In the genomic region with DNA sequence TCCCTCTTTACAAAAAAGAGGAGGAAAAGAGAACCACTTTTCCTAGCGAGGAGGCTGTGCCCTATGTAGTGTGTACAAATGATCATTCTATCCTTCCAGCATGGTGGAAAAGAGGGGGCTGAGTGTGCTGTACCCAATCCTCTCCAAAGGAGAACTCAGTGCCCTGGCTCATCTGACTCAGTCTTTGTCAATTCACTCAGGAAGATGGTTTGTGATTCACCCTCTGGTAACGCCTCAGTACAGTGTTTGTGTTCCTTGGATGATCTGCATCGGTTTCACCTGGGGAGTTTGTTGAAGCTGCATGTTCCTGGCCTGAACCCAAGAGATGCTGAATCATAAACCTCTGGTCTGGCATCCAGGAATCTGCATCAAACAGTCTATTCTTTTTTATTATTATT, we compare ENCODE assay signal across 9 cellular contexts. TPM values are rescaled to one million over a fixed set of nuclear protein-coding genes. Genes with fewer than 3 reads are reported as not detected.
DNase-seq lines count a peak whose midpoint lies in the region; ATAC-seq and TF ChIP-seq lines count a peak whose summit lies in the region.
"Had no signal": no experiment of that assay in that cellular context is flagged by ENCODE, and none has a peak within 500 bp of the region (broad histone marks: within the 10 kb centered on the region; RNA-seq: fewer than 3 reads in every experiment).

No MANE protein-coding gene starts in this region.

- no peak for DNase-seq in activated CD4-positive, CD25-positive, alpha-beta regulatory T cell treated with anti-CD3 and anti-CD28 coated beads, Interleukin-2, amount 50 U/mL, for 72 hours
- DNase-seq in RKO (ENCODE audit: low spot score) (peak; percentile 83), fibroblast of the aortic adventitia (ENCODE audit: low read depth) (peak; percentile 82)
- peak; percentile 5 to 27 for DNase-seq in stimulated activated CD4-positive, alpha-beta T cell treated with anti-CD3 and anti-CD28 coated beads, Interleukin-4, amount 100 ng/mL, for 48 hours (ENCODE audit: low read depth in 2 of 2)
- DNase-seq in activated effector memory CD4-positive, alpha-beta T cell treated with anti-CD3 and anti-CD28 coated beads, Interleukin-2, amount 50 U/mL, for 16 hours, result no peak

- no peak for TF ChIP-seq CTCF in fibroblast of the aortic adventitia (IDR thresholded peaks at IDR 0.05; ENCODE audit: insufficient read depth, low read length)

- peak; percentile 73 for ATAC-seq in activated CD4-positive, CD25-positive, alpha-beta regulatory T cell treated with anti-CD3 and anti-CD28 coated beads, Interleukin-2, amount 50 U/mL, for 24 hours
- ATAC-seq in HG03442 (IDR thresholded peaks at IDR 0.05; ENCODE audit: unreplicated experiment), result no peak
- ATAC-seq in GM21619 (IDR thresholded peaks at IDR 0.05; ENCODE audit: unreplicated experiment), result no peak

- peak overlapping the region; percentile 11 for H3K4me3 ChIP-seq in fibroblast of the aortic adventitia (ENCODE audit: low read depth, low read length)

RNA-seq across cellular contexts. Expression of gene ENOX1, which starts 18.3 kb away (rescaled TPM):
- 7.4 and 16.4 TPM in 2 replicates for total RNA-seq in fibroblast of the aortic adventitia (ENCODE audit: low replicate concordance)
- total RNA-seq: CD4-positive, alpha-beta memory T cell had no signal

Comparison
In these comparisons a context has a peak if more than half of its experiments do, and no peak if none do; other contexts are left out.
1. ATAC-seq: peak in activated CD4-positive, CD25-positive, alpha-beta regulatory T cell treated with anti-CD3 and anti-CD28 coated beads, Interleukin-2, amount 50 U/mL, for 24 hours (2 of 2); none in HG03442 (single experiment) and GM21619 (single experiment).
2. DNase-seq: peak in RKO (single experiment), fibroblast of the aortic adventitia (single experiment) and stimulated activated CD4-positive, alpha-beta T cell treated with anti-CD3 and anti-CD28 coated beads, Interleukin-4, amount 100 ng/mL, for 48 hours (2 of 2); none in activated CD4-positive, CD25-positive, alpha-beta regulatory T cell treated with anti-CD3 and anti-CD28 coated beads, Interleukin-2, amount 50 U/mL, for 72 hours (single experiment) and activated effector memory CD4-positive, alpha-beta T cell treated with anti-CD3 and anti-CD28 coated beads, Interleukin-2, amount 50 U/mL, for 16 hours (single experiment).